ENCODE assay signal across 1 cellular context in the genomic region with DNA sequence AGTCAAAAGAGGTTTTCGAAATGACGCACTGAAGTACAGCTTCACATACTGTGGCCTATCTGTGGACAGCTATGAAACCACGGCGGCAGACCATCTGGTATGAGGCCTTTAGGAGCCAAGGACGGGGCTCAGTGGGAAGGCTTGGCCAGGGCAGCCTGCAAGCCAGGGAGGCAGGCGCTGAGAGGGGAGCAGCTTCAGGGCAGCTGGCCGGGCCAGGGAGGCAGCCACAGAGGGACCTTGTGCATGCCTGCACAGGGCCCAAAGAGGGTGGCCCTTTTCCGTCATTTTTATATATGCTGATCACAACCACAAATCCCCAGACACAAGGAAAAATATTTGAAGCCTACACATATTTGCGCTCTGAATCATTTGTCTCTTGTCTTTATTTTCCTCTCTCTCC.
TF ChIP-seq lines count a peak whose summit lies in the region.

No MANE protein-coding gene starts in this region.

TF ChIP-seq in IMR-90, 13 proteins besides CTCF, POLR2A, EP300 and RAD21 (continued from another document):
- no peak for TF ChIP-seq MAZ (IDR thresholded peaks at IDR 0.05; ENCODE audit: borderline replicate concordance, low read depth, low read length)
